29 cellular contexts compared by ENCODE assay signal in the genomic region with DNA sequence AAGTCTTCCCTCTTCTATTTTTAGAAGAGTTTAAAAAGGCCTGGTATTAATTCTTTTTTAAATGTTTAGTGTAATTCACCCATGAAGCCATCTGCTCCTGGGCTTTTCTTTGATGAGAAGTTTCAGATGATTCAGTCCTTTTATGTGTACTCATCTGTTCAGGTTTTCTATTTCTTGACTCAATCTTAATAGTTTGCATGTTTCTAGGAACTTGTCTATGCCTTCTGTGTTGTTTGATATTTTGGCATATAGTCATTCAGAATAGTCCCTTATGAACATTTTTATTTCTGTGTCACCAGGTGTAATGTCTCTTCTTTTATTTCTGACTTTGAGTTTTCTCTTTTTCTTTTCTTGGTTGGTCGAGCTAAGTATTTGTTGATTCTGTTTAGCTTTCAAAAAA. TPM values are rescaled to one million over a fixed set of nuclear protein-coding genes. Genes with fewer than 3 reads are reported as not detected.
"Had no signal": no experiment of that assay in that cellular context is flagged by ENCODE, and none has a peak within 500 bp of the region (broad histone marks: within the 10 kb centered on the region; RNA-seq: fewer than 3 reads in every experiment).

No MANE protein-coding gene starts in this region.

- H3K4me3 Mint-ChIP-seq: activated CD4-positive, alpha-beta memory T cell treated with anti-CD3 and anti-CD28 coated beads, Interleukin-2, amount 10 ng/mL, durations not matched to agents 7 days and 5 days; activated CD4-positive, alpha-beta T cell treated with anti-CD3 and anti-CD28 coated beads, Interleukin-2, amount 10 ng/mL, durations not matched to agents 24 days and 14 days; activated naive CD8-positive, alpha-beta T cell treated with anti-CD3 and anti-CD28 coated beads, Interleukin-2, amount 50 U/mL, for 24 hours; activated T-cell treated with anti-CD3 and anti-CD28 coated beads, Interleukin-2, amount 50 U/mL, for 24 hours; activated T-cell treated with anti-CD3 and anti-CD28 coated beads, Interleukin-2, amount 50 U/mL, for 72 hours; effector memory CD8-positive, alpha-beta T cell had no signal

- H3K9me3 Mint-ChIP-seq: effector memory CD8-positive, alpha-beta T cell had no signal

- H3K27me3 Mint-ChIP-seq: activated CD4-positive, alpha-beta memory T cell treated with anti-CD3 and anti-CD28 coated beads, Interleukin-2, amount 10 ng/mL, durations not matched to agents 7 days and 5 days; activated CD4-positive, alpha-beta T cell treated with anti-CD3 and anti-CD28 coated beads, Interleukin-2, amount 10 ng/mL, durations not matched to agents 24 days and 14 days; activated T-cell treated with anti-CD3 and anti-CD28 coated beads, Interleukin-2, amount 50 U/mL, for 24 hours; effector memory CD8-positive, alpha-beta T cell had no signal

- H3K9me3 ChIP-seq: adrenal gland, body of pancreas, gastrocnemius medialis had no signal

- DNase-seq: activated CD4-positive, alpha-beta memory T cell treated with anti-CD3 and anti-CD28 coated beads, Interleukin-2, amount 10 ng/mL, durations not matched to agents 7 days and 5 days; activated CD4-positive, alpha-beta T cell treated with anti-CD3 and anti-CD28 coated beads, Interleukin-2, amount 10 ng/mL, durations not matched to agents 24 days and 14 days; activated CD4-positive, alpha-beta T cell treated with anti-CD3 and anti-CD28 coated beads, Interleukin-2, amount 50 U/mL, for 4 hours; activated CD4-positive, CD25-positive, alpha-beta regulatory T cell; activated CD8-positive, alpha-beta memory T cell treated with anti-CD3 and anti-CD28 coated beads, Interleukin-2, amount 50 U/mL, for 48 hours; activated effector memory CD4-positive, alpha-beta T cell treated with Interleukin-2 at 50 U/mL for 16 hours; activated gamma-delta T cell treated with Interleukin-2 at 50 U/mL for 16 hours; activated naive CD4-positive, alpha-beta T cell treated with Interleukin-2 at 50 U/mL for 16 hours; activated naive CD8-positive, alpha-beta T cell treated with anti-CD3 and anti-CD28 coated beads, Interleukin-2, amount 50 U/mL, for 24 hours; activated T-cell treated with anti-CD3 and anti-CD28 coated beads for 4 hours; activated T-cell treated with anti-CD3 and anti-CD28 coated beads, Interleukin-2, amount 50 U/mL, for 24 hours; activated T-cell treated with anti-CD3 and anti-CD28 coated beads, Interleukin-2, amount 50 U/mL, for 72 hours; adrenal gland; amygdala; aorta; body of pancreas; caudate nucleus; cortex of kidney; dermis blood vessel endothelial cell; effector CD4-positive, alpha-beta T cell; effector memory CD8-positive, alpha-beta T cell; erythroblast; foreskin keratinocyte; gastrocnemius medialis; glutamatergic neuron; heart left ventricle; T-helper 2 cell had no signal

- H3K27ac Mint-ChIP-seq: activated CD4-positive, alpha-beta memory T cell treated with anti-CD3 and anti-CD28 coated beads, Interleukin-2, amount 10 ng/mL, durations not matched to agents 7 days and 5 days; activated CD4-positive, alpha-beta T cell treated with anti-CD3 and anti-CD28 coated beads, Interleukin-2, amount 10 ng/mL, durations not matched to agents 24 days and 14 days; activated naive CD8-positive, alpha-beta T cell treated with anti-CD3 and anti-CD28 coated beads, Interleukin-2, amount 50 U/mL, for 24 hours; activated T-cell treated with anti-CD3 and anti-CD28 coated beads, Interleukin-2, amount 50 U/mL, for 24 hours; activated T-cell treated with anti-CD3 and anti-CD28 coated beads, Interleukin-2, amount 50 U/mL, for 72 hours had no signal

- H3K4me3 ChIP-seq: adrenal gland, body of pancreas, esophagus muscularis mucosa, gastrocnemius medialis, heart left ventricle had no signal

- H3K27me3 ChIP-seq: adrenal gland, body of pancreas, esophagus muscularis mucosa, foreskin keratinocyte, gastrocnemius medialis, heart left ventricle had no signal

- ATAC-seq: activated naive CD8-positive, alpha-beta T cell treated with anti-CD3 and anti-CD28 coated beads, Interleukin-2, amount 50 U/mL, for 24 hours; body of pancreas; effector memory CD8-positive, alpha-beta T cell; foreskin keratinocyte; gastrocnemius medialis; heart left ventricle had no signal

- H3K36me3 ChIP-seq: adrenal gland, esophagus muscularis mucosa, gastrocnemius medialis, heart left ventricle had no signal

- H3K4me1 ChIP-seq: adrenal gland, body of pancreas, esophagus muscularis mucosa, foreskin keratinocyte, gastrocnemius medialis, heart left ventricle had no signal

- H3K27ac ChIP-seq: adrenal gland, body of pancreas, esophagus muscularis mucosa, foreskin keratinocyte, gastrocnemius medialis, heart left ventricle had no signal

RNA-seq across cellular contexts. Expression of a gene that starts 20.2 kb away (rescaled TPM):
- total RNA-seq: aorta, body of pancreas, chondrocyte, dermis blood vessel endothelial cell, esophagus muscularis mucosa, foreskin keratinocyte, gastrocnemius medialis, heart left ventricle had no signal
